Comparison of ENCODE assay signal across 8 cellular contexts in the genomic region with DNA sequence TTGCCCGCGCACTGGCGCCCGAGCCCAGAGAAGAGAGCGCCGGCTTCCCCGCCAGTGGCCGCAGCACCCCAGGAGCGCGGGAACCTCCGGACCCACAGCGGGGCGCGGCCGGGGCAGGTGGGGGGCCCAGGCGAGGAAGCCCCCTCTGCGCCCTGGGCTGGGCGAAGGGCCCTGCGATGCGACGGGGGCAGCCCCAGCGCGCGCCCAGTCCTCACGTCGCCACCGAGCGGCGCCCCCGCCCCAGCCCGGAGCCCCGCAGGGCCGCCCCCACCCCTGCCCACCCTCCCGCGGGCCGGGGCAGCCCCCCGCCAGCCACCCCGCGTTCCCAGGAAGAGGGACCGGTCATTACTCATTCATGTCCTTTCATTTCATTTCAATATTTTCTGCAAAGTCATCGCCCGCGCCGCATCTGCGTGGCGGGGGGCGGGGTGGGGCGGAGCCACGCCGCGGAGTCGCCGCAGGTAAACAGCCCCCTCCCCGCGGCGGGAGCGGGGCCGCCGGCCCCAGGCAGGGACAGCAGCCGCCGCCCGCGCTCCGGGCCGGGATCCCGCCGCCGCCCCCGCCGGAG. TPM values are rescaled to one million over a fixed set of nuclear protein-coding genes. Genes with fewer than 3 reads are reported as not detected.
A peak's percentile ranks its signal among the peaks of the same experiment; 100 is the strongest.
DNase-seq lines count a peak whose midpoint lies in the region; ATAC-seq and TF ChIP-seq lines count a peak whose summit lies in the region.

No MANE protein-coding gene starts in this region.

- TF ChIP-seq EP300 in sigmoid colon (IDR thresholded peaks at IDR 0.05), result no peak

- H3K36me3 ChIP-seq in WERI-Rb-1 (no peaks in the 10 kb centered on the region), sigmoid colon (no peaks in the 10 kb centered on the region)

- H3K27me3 ChIP-seq in WERI-Rb-1 (ENCODE audit: insufficient read depth, low read depth, severe bottlenecking) (peaks cover 6% of the 10 kb centered on the region), sigmoid colon (peaks cover 17 to 52% (median 33%) of the 10 kb centered on the region in 3 donors)

- peaks cover 0 to 16% (median 14%) of the 10 kb centered on the region in 4 donors for H3K4me1 ChIP-seq in sigmoid colon

- no peak for ATAC-seq in HG03196 (IDR thresholded peaks at IDR 0.05; ENCODE audit: unreplicated experiment)

- intact Hi-C loops in sigmoid colon (cut with DNase I), result no loop called here

- 1% methylated on average over 70 of the region's 70 CpGs for WGBS in sigmoid colon, 2 donors

- H3K9me3 ChIP-seq in WERI-Rb-1 (ENCODE audit: severe bottlenecking), result peaks cover 5% of the 10 kb centered on the region
- no peaks in the 10 kb centered on the region for H3K9me3 ChIP-seq in sigmoid colon

- TF ChIP-seq CTCF in WERI-Rb-1 (IDR thresholded peaks at IDR 0.05; ENCODE audit: low read depth, low read length) (0 out of 2 replicates have a peak, but pooled peaks have one; percentile 3), sigmoid colon (IDR thresholded peaks at IDR 0.05) (no peak)

- DNase-seq in stimulated activated naive CD4-positive, alpha-beta T cell treated with Interleukin-2 at 50 U/mL for 16 hours (lab: John Stamatoyannopoulos, UW), result peak; percentile 47
- DNase-seq in stimulated activated naive CD4-positive, alpha-beta T cell (lab: John Stamatoyannopoulos, UW), result no peak
- no peak for DNase-seq in WERI-Rb-1
- DNase-seq in erythroblast (lab: John Stamatoyannopoulos, UW), result peak; percentile 63 to 83
- peak; percentile 47 for DNase-seq in sigmoid colon
- DNase-seq in amniotic stem cell (lab: John Stamatoyannopoulos, UW), result no peak
- DNase-seq in NCI-H187 treated with DMSO at 0.1 percent for 48 hours (lab: John Stamatoyannopoulos, UW), result no peak

- H3K27ac ChIP-seq in WERI-Rb-1 (no peak overlapping the region), sigmoid colon (no peak overlapping the region)

- H3K4me3 ChIP-seq in WERI-Rb-1 (ENCODE audit: low read depth, low read length) (peak overlapping the region; percentile 37), sigmoid colon (peak overlapping the region in 3 of 4 donors; percentile 44 to 56 (median 53))

- TF ChIP-seq POLR2A in erythroblast (IDR thresholded peaks at IDR 0.05; ENCODE audit: low read length) (no peak), sigmoid colon (IDR thresholded peaks at IDR 0.05) (no peak)

RNA-seq across cellular contexts. Expression of gene PANX2, which starts 0.7 kb away (rescaled TPM):
- 1 to 10 TPM in 1 of 4 donors, under 1 TPM in 2, not detected in 1; 0.27 to 3.0 (median 0.36) TPM for total RNA-seq in sigmoid colon
- polyA plus RNA-seq in sigmoid colon, result under 1 TPM in 2 of 3 donors, not detected in 1; 0.17 to 0.60 TPM

RNA-seq across cellular contexts. Expression of gene TRABD, which starts 15.9 kb away (rescaled TPM):
- total RNA-seq in sigmoid colon, result 10 to 100 TPM; 14.2 to 21.4 (median 18.2) TPM
- 10 to 100 TPM; 24.6 to 88.1 (median 31.7) TPM for polyA plus RNA-seq in sigmoid colon

RNA-seq across cellular contexts. Expression of gene SELENOO, which starts 31.0 kb away (rescaled TPM):
- 10 to 100 TPM; 17.5 to 30.2 (median 22.3) TPM for total RNA-seq in sigmoid colon
- polyA plus RNA-seq in sigmoid colon, result 10 to 100 TPM; 10.2 to 26.5 (median 15.7) TPM

Comparison
In these comparisons a context has a peak if more than half of its experiments do, and no peak if none do; other contexts are left out.
1. DNase-seq: peak in stimulated activated naive CD4-positive, alpha-beta T cell treated with Interleukin-2 at 50 U/mL for 16 hours (single experiment), erythroblast (2 of 2) and sigmoid colon (single experiment); none in stimulated activated naive CD4-positive, alpha-beta T cell (0 of 6), WERI-Rb-1 (single experiment), amniotic stem cell (single experiment) and NCI-H187 treated with DMSO at 0.1 percent for 48 hours (single experiment).